8 cellular contexts compared by ENCODE assay signal in the genomic region with DNA sequence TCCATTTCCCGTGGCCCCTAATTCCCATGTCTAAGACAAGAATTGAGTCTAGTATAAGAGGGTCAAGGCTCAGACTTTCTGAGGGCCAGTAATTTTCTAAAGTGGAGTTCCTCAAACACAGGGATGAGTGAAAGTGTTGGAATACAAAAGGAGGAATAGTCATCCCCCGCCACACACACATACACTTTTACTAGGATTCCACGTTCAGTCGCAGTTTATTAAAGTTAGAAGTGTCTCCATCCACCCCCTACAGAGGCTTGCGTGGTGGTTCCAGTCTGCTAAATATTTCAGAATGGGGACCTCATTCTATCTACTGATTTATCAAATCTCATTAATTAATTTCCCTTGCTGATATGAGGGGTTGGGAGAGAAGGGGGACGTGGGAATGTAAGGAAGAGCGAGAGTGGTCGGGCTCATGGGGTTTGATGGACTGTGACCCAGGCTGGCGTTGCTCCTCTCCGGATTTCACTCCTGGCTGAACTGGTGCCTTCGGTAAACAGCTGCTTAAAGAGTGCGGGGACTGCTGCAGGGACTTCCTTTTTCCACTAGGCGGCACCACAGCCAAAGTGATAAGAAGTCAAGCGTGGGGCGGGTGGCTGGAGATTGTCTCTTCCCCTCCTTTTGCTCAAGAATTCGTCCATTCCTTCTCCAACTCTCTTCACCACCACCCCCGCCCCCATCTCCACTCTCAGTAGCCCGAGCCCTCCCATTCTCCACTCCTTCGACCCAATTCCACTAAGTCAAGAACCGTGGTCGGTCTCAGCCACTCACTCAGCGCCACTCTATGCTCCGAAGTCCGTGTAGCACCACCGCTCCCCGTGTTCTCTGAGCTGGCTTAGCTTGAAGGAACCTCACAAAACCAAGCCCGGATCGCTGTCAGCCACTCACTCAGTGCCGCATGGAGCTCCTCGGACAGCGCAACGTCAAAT. TPM values are rescaled to one million over a fixed set of nuclear protein-coding genes. Genes with fewer than 3 reads are reported as not detected.
DNase-seq lines count a peak whose midpoint lies in the region; ATAC-seq and TF ChIP-seq lines count a peak whose summit lies in the region.

No MANE protein-coding gene starts in this region.

- H3K27me3 ChIP-seq in muscle layer of colon (ENCODE audit: control insufficient read depth in 1 of 2, insufficient read depth in 2 of 2, low read length in 2 of 2): peaks cover 29 to 46% of the 10 kb centered on the region in 2 donors

- peaks cover 6% of the 10 kb centered on the region for H3K9me3 ChIP-seq in muscle layer of colon (ENCODE audit: low read length)

- no peak overlapping the region for H3K27ac ChIP-seq in muscle layer of colon (ENCODE audit: low read depth, low read length)

- H3K4me1 ChIP-seq in muscle layer of colon (ENCODE audit: insufficient read depth, low read length): peaks cover 27% of the 10 kb centered on the region

- H3K36me3 ChIP-seq in muscle layer of colon (ENCODE audit: insufficient read depth, low read length): no peaks in the 10 kb centered on the region

- peak; percentile 50 for DNase-seq in AG09309 (ENCODE audit: low read depth)
- DNase-seq in GM19238 (ENCODE audit: insufficient read length, low spot score): peak; percentile 75
- DNase-seq in HuH-7 (ENCODE audit: low spot score): peak; percentile 70
- peak; percentile 96 for DNase-seq in OCI-M1 (lab: John Stamatoyannopoulos, UW)
- DNase-seq in activated T-cell treated with anti-CD3 and anti-CD28 coated beads for 24 hours (ENCODE audit: low read depth): peak; percentile 80
- peak; percentile 70 for DNase-seq in stimulated activated CD8-positive, alpha-beta memory T cell treated with anti-CD3 and anti-CD28 coated beads, Interleukin-4, amount 100 ng/mL, for 24 hours (ENCODE audit: low read depth)

- H3K4me3 ChIP-seq in AG09309 (ENCODE audit: control insufficient read depth, low read depth, low read length) (peak overlapping the region; percentile 50), muscle layer of colon (ENCODE audit: low read depth in 1 of 2, low read length in 2 of 2) (peak overlapping the region; percentile 44 to 60)

- TF ChIP-seq CTCF in AG09309 (IDR thresholded peaks at IDR 0.05; ENCODE audit: control insufficient read depth, insufficient read depth, low read depth, low read length, missing control alignments): peak; percentile 97

- H3K9ac ChIP-seq in muscle layer of colon (ENCODE audit: low read length): peak overlapping the region; percentile 17

- ATAC-seq in esophagus mucosa: peak; percentile 72

RNA-seq across cellular contexts. Expression of a gene that starts 9.9 kb away (rescaled TPM):
- total RNA-seq in esophagus mucosa: 0.20 TPM

RNA-seq across cellular contexts. Expression of a gene that starts 27.4 kb away (rescaled TPM):
- 2.6 TPM for total RNA-seq in esophagus mucosa

RNA-seq across cellular contexts. Expression of a gene that starts 33.0 kb away (rescaled TPM):
- total RNA-seq in esophagus mucosa: not detected

RNA-seq across cellular contexts. Expression of a gene that starts 36.0 kb away (rescaled TPM):
- 46.3 TPM for total RNA-seq in esophagus mucosa

RNA-seq across cellular contexts. Expression of a gene that starts 41.9 kb away (rescaled TPM):
- 33.1 TPM for total RNA-seq in esophagus mucosa
